8 cellular contexts compared by ENCODE assay signal in the genomic region with DNA sequence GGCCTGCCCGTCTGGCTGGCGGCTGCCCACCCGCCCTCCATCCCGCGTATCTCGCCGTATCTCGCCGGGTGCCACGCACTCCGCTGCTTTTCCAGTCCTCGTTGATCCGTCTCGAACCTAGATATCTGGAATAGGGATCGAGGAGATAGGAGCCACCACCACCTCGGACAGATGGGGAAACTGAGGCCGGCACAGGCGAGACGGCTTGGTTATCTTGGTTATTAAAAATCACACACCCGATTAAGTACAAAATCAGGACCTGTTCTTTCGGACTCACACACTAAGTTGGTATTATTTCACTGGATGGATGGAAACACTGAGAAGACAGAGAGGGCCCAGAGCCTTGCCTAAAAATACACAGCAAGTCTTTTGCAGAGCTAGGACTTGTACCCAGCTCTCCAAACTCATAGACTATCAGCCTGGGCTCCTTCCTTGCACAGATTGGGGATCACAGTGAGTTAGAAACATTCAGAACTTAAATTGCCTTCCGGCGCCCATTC. TPM values are rescaled to one million over a fixed set of nuclear protein-coding genes. Genes with fewer than 3 reads are reported as not detected.
DNase-seq lines count a peak whose midpoint lies in the region; ATAC-seq and TF ChIP-seq lines count a peak whose summit lies in the region.

No MANE protein-coding gene starts in this region.

- intact Hi-C loops in naive thymus-derived CD4-positive, alpha-beta T cell (cut with micrococcal nuclease): loop anchor here (2.0 to 10.0 kb wide), 13 partner anchors 30 to 1810 kb away; partner anchors contain the start of genes FBXO38 (in 2 of the 2), CD74 (in 1 of the 2), CSNK1A1 (in 1 of the 2) and G3BP1 (in 1 of the 2)

- H4K20me1 ChIP-seq in Karpas-422 (ENCODE audit: insufficient read depth, low read depth, low read length): no peaks in the 10 kb centered on the region

- TF ChIP-seq CTCF in C4-2B (conservative IDR thresholded peaks at IDR 0.05) (no peak), coronary artery (IDR thresholded peaks at IDR 0.05) (no peak), GM10248 (IDR thresholded peaks at IDR 0.05; ENCODE audit: control extremely low read depth, extremely low read depth, low read depth, missing control alignments) (no peak)

- no peaks in the 10 kb centered on the region for H3K79me2 ChIP-seq in Karpas-422 (ENCODE audit: low read length)

- H3K27me3 ChIP-seq in Karpas-422 (ENCODE audit: low read length): no peaks in the 10 kb centered on the region
- no peaks in the 10 kb centered on the region for H3K27me3 ChIP-seq in naive thymus-derived CD4-positive, alpha-beta T cell (ENCODE audit: control insufficient read depth in 2 of 2, insufficient read depth in 2 of 2, low read length in 2 of 2)

- peak overlapping the region; percentile 74 for H3K9ac ChIP-seq in Karpas-422 (ENCODE audit: low read length)

- peak overlapping the region; percentile 59 to 98 (median 87) for H3K27ac Mint-ChIP-seq in naive thymus-derived CD4-positive, alpha-beta T cell

- no peak for ATAC-seq in naive thymus-derived CD4-positive, alpha-beta T cell
- no peak for ATAC-seq in esophagus mucosa

- peaks cover 14 to 45% (median 38%) of the 10 kb centered on the region in 7 donors for H3K4me1 Mint-ChIP-seq in naive thymus-derived CD4-positive, alpha-beta T cell

- peak overlapping the region; percentile 76 for H3K4me2 ChIP-seq in Karpas-422 (ENCODE audit: low read depth, low read length, poor library complexity, severe bottlenecking)

- H3K4me3 Mint-ChIP-seq in naive thymus-derived CD4-positive, alpha-beta T cell: peak overlapping the region; percentile 79 to 100 (median 96)

- H2AFZ ChIP-seq in Karpas-422 (ENCODE audit: low read length): peak overlapping the region; percentile 94; the same call in 1 of the 2 replicates

- peaks cover 3 to 8% (median 4%) of the 10 kb centered on the region in 5 donors for H3K36me3 Mint-ChIP-seq in naive thymus-derived CD4-positive, alpha-beta T cell

- peaks cover 20% of the 10 kb centered on the region for H3K4me1 ChIP-seq in Karpas-422 (ENCODE audit: low read length)
- peaks cover 16 to 28% of the 10 kb centered on the region in 2 donors for H3K4me1 ChIP-seq in naive thymus-derived CD4-positive, alpha-beta T cell (ENCODE audit: control insufficient read depth in 2 of 2, insufficient read depth in 2 of 2, low read length in 2 of 2)

- CTCF ChIA-PET in naive thymus-derived CD4-positive, alpha-beta T cell (lab: Charles Lee): interaction anchor here (0.5 to 1.9 kb wide), 3 partner anchors 9 to 11 kb away, joined by 3 to 9 read pairs (median 3); no protein-coding TSS in a partner anchor
- CTCF ChIA-PET in GM10248 (lab: Yijun Ruan, JAX): interaction anchor here (0.9 to 7.7 kb wide), 9 partner anchors 12 to 352 kb away, joined by 3 to 46 read pairs (median 5); no protein-coding TSS in a partner anchor

- POLR2A ChIA-PET in naive thymus-derived CD4-positive, alpha-beta T cell (lab: Charles Lee): interaction anchor here (0.6 to 1.3 kb wide), 3 partner anchors 9 to 1576 kb away, joined by 3 to 4 read pairs (median 4); no protein-coding TSS in a partner anchor
- POLR2A ChIA-PET in GM10248 (lab: Yijun Ruan, JAX): interaction anchor here (1.5 kb wide), 1 partner anchor 39 kb away, joined by 11 read pairs; the partner anchor contains the start of genes HMGXB3 and TIGD6

- H3K27ac ChIP-seq in C4-2B (peak overlapping the region; percentile 64), Karpas-422 (ENCODE audit: low read length) (no peak overlapping the region), coronary artery (peak overlapping the region; percentile 83 to 91)
- peak overlapping the region; percentile 77 for H3K27ac ChIP-seq in naive thymus-derived CD4-positive, alpha-beta T cell (ENCODE audit: low read depth, low read length)

- peak overlapping the region; percentile 87 for H3K4me3 ChIP-seq in Karpas-422 (ENCODE audit: low read length)
- H3K4me3 ChIP-seq in coronary artery: peak overlapping the region; percentile 88
- peak overlapping the region; percentile 98 for H3K4me3 ChIP-seq in naive thymus-derived CD4-positive, alpha-beta T cell (ENCODE audit: low read length)

- H3K27me3 Mint-ChIP-seq in naive thymus-derived CD4-positive, alpha-beta T cell: no peaks in the 10 kb centered on the region

- H3K9me3 ChIP-seq in Karpas-422 (ENCODE audit: low read length): no peaks in the 10 kb centered on the region
- H3K9me3 ChIP-seq in naive thymus-derived CD4-positive, alpha-beta T cell (ENCODE audit: control insufficient read depth in 2 of 3, low read length in 3 of 3): no peaks in the 10 kb centered on the region

- no peaks in the 10 kb centered on the region for H3K36me3 ChIP-seq in Karpas-422 (ENCODE audit: insufficient read depth, low read length)
- H3K36me3 ChIP-seq in naive thymus-derived CD4-positive, alpha-beta T cell (ENCODE audit: control insufficient read depth in 2 of 3, insufficient read depth in 3 of 3, low read length in 3 of 3): peaks cover 0 to 4% (median 0%) of the 10 kb centered on the region in 3 experiments

- no peaks in the 10 kb centered on the region for H3K9me2 ChIP-seq in Karpas-422 (replicated peaks; ENCODE audit: insufficient read depth, low read length)

- peaks cover 0 to 3% (median 0%) of the 10 kb centered on the region in 11 donors for H3K9me3 Mint-ChIP-seq in naive thymus-derived CD4-positive, alpha-beta T cell

- DNase-seq in Karpas-422: no peak
- DNase-seq in coronary artery (ENCODE audit: low spot score): no peak
- peak in 4 of 9 donors; percentile 1 to 17 (median 8) for DNase-seq in naive thymus-derived CD4-positive, alpha-beta T cell
- no peak for DNase-seq in Kasumi-1 (lab: John Stamatoyannopoulos, UW)
- no peak for DNase-seq in iPS-NIHi7 (ENCODE audit: extremely low spot score)
- no peak for DNase-seq in GM10248 (ENCODE audit: extremely low spot score)

RNA-seq across cellular contexts. Expression of gene SLC26A2, which starts 0.7 kb away (rescaled TPM):
- 3.9 and 5.4 TPM in 2 replicates for total RNA-seq in Karpas-422 (2014; rRNA removed; shearing (Covaris generic); ENCODE audit: low replicate concordance)
- total RNA-seq in naive thymus-derived CD4-positive, alpha-beta T cell: 10 to 100 TPM in 2 of 5 experiments, 1 to 10 TPM in 3; 5.2 to 16.5 (median 9.6) TPM
- polyA plus RNA-seq in naive thymus-derived CD4-positive, alpha-beta T cell: 1 to 10 TPM; 3.2 to 3.9 TPM
- 8.9 TPM for total RNA-seq in esophagus mucosa

RNA-seq across cellular contexts. Expression of gene PDE6A, which starts 16.6 kb away (rescaled TPM):
- total RNA-seq in Karpas-422 (2014; rRNA removed; shearing (Covaris generic); ENCODE audit: low replicate concordance): not detected in 2 replicates
- total RNA-seq in naive thymus-derived CD4-positive, alpha-beta T cell: not detected
- under 1 TPM in 1 of 2 donors, not detected in 1; 0.11 TPM for polyA plus RNA-seq in naive thymus-derived CD4-positive, alpha-beta T cell
- total RNA-seq in esophagus mucosa: 0.48 TPM

RNA-seq across cellular contexts. Expression of gene TIGD6, which starts 39.2 kb away (rescaled TPM):
- 3.9 and 4.3 TPM in 2 replicates for total RNA-seq in Karpas-422 (2014; rRNA removed; shearing (Covaris generic); ENCODE audit: low replicate concordance)
- total RNA-seq in naive thymus-derived CD4-positive, alpha-beta T cell: 1 to 10 TPM; 2.3 to 7.4 (median 2.8) TPM
- polyA plus RNA-seq in naive thymus-derived CD4-positive, alpha-beta T cell: 1 to 10 TPM; 4.1 to 5.5 TPM
- total RNA-seq in esophagus mucosa: 2.6 TPM

RNA-seq across cellular contexts. Expression of gene HMGXB3, which starts 39.3 kb away (rescaled TPM):
- total RNA-seq in Karpas-422 (2014; rRNA removed; shearing (Covaris generic); ENCODE audit: low replicate concordance): 25.0 and 36.7 TPM in 2 replicates
- total RNA-seq in naive thymus-derived CD4-positive, alpha-beta T cell: 10 to 100 TPM; 27.2 to 40.6 (median 34.5) TPM
- 10 to 100 TPM in 1 of 2 donors, 1 to 10 TPM in 1; 8.2 to 12.6 TPM for polyA plus RNA-seq in naive thymus-derived CD4-positive, alpha-beta T cell
- 13.4 TPM for total RNA-seq in esophagus mucosa
